ENCODE assay signal across 13 cellular contexts in genomic region chr11:12691473-12691872, GRCh38. TPM values are rescaled to one million over a fixed set of nuclear protein-coding genes. Genes with fewer than 3 reads are reported as not detected.
DNase-seq lines count a peak whose midpoint lies in the region; ATAC-seq and TF ChIP-seq lines count a peak whose summit lies in the region.
"Had no signal": no experiment of that assay in that cellular context is flagged by ENCODE, and none has a peak within 500 bp of the region (broad histone marks: within the 10 kb centered on the region; RNA-seq: fewer than 3 reads in every experiment).

No MANE protein-coding gene starts in this region.

- 62 to 72% methylated on average over 4 of the region's 4 CpGs for whole genome bisulfite sequencing in heart right ventricle, 2 donors
- WGBS in upper lobe of left lung, 2 donors = 65 to 68% methylated on average over 4 of the region's 4 CpGs

- H3K27ac ChIP-seq in heart right ventricle = peak overlapping the region in 8 of 10 donors; percentile 2 to 95 (median 89)
- H3K27ac ChIP-seq in muscle layer of duodenum (ENCODE audit: low read length) = peak overlapping the region; percentile 41
- H3K27ac ChIP-seq in uterus = peak overlapping the region; percentile 88 to 91
- no peak overlapping the region for H3K27ac ChIP-seq in upper lobe of left lung

- intact Hi-C loops in heart right ventricle (cut with DNase I) = loop anchor here in 2 of 10 donors (5.0 to 10.0 kb wide), 2 partner anchors 53 to 126 kb away; no protein-coding TSS in a partner anchor
- intact Hi-C loops in left ventricle myocardium superior (cut with micrococcal nuclease) = loop anchor here (10.0 kb wide), 1 partner anchor 53 kb away; no protein-coding TSS in a partner anchor
- intact Hi-C loops in uterus (cut with DNase I; ENCODE audit: low total_unique reads) = no loop called here

- no peak for TF ChIP-seq EP300 in upper lobe of left lung (IDR thresholded peaks at IDR 0.05)

- H3K4me1 ChIP-seq in heart right ventricle (peaks cover 33 to 98% (median 87%) of the 10 kb centered on the region in 9 donors), muscle layer of duodenum (ENCODE audit: control insufficient read depth in 1 of 2, insufficient read depth in 2 of 2, low read length in 2 of 2) (peaks cover 34 to 40% of the 10 kb centered on the region in 2 donors), uterus (peaks cover 6 to 18% of the 10 kb centered on the region in 2 donors), upper lobe of left lung (peaks cover 39 to 63% (median 59%) of the 10 kb centered on the region in 4 donors)

- DNase-seq in heart right ventricle (no peak), left ventricle myocardium superior (no peak), astrocyte of the spinal cord (ENCODE audit: low read depth, low spot score) (peak; percentile 52), uterus (no peak), AG08395 (ENCODE audit: low spot score) (no peak), upper lobe of left lung (no peak)
- DNase-seq: body of pancreas; effector memory CD4-positive, alpha-beta T cell; NCI-H226; OCI-M1; T-helper 2 cell had no signal

- H3K9me3 ChIP-seq in heart right ventricle (no peaks in the 10 kb centered on the region), muscle layer of duodenum (ENCODE audit: control insufficient read depth in 1 of 2, low read length in 2 of 2) (no peaks in the 10 kb centered on the region), uterus (no peaks in the 10 kb centered on the region), upper lobe of left lung (no peaks in the 10 kb centered on the region)
- H3K9me3 ChIP-seq: body of pancreas had no signal

- in situ Hi-C loops in astrocyte of the spinal cord (cut with HindIII; ENCODE audit: low sequenced_read_pairs) = loop anchor here (25.0 kb wide), 1 partner anchor 146 kb away; no protein-coding TSS in a partner anchor

- no peak for ATAC-seq in heart right ventricle
- ATAC-seq in left ventricle myocardium superior = no peak
- no peak for ATAC-seq in upper lobe of left lung (ENCODE audit: low FRiP score in 2 of 2)
- no peak for ATAC-seq in GM18505 (IDR thresholded peaks at IDR 0.05; ENCODE audit: unreplicated experiment)
- ATAC-seq: body of pancreas had no signal

- TF ChIP-seq POLR2A in uterus (IDR thresholded peaks at IDR 0.05) = no peak
- no peak for TF ChIP-seq POLR2A in upper lobe of left lung (IDR thresholded peaks at IDR 0.05)
- no peak for TF ChIP-seq POLR2A in GM18505 (IDR thresholded peaks at IDR 0.05; ENCODE audit: borderline replicate concordance, extremely low read depth, insufficient read depth, insufficient read length)

- peaks cover 0 to 38% (median 0%) of the 10 kb centered on the region in 7 donors for H3K27me3 ChIP-seq in heart right ventricle
- peaks cover 6% of the 10 kb centered on the region for H3K27me3 ChIP-seq in muscle layer of duodenum (ENCODE audit: low read depth, low read length)
- no peaks in the 10 kb centered on the region for H3K27me3 ChIP-seq in uterus
- no peaks in the 10 kb centered on the region for H3K27me3 ChIP-seq in upper lobe of left lung
- H3K27me3 ChIP-seq: body of pancreas had no signal

- no peak overlapping the region for H3K4me3 ChIP-seq in heart right ventricle
- no peak overlapping the region for H3K4me3 ChIP-seq in astrocyte of the spinal cord (ENCODE audit: low read depth, low read length)
- no peak overlapping the region for H3K4me3 ChIP-seq in muscle layer of duodenum (ENCODE audit: low read depth in 1 of 2, low read length in 2 of 2)
- H3K4me3 ChIP-seq in uterus = no peak overlapping the region
- no peak overlapping the region for H3K4me3 ChIP-seq in upper lobe of left lung
- H3K4me3 ChIP-seq: body of pancreas had no signal

- H3K36me3 ChIP-seq in heart right ventricle (no peaks in the 10 kb centered on the region), muscle layer of duodenum (ENCODE audit: control insufficient read depth in 1 of 2, insufficient read depth in 2 of 2, low read length in 2 of 2) (no peaks in the 10 kb centered on the region), uterus (no peaks in the 10 kb centered on the region), upper lobe of left lung (no peaks in the 10 kb centered on the region)

- TF ChIP-seq CTCF in heart right ventricle (IDR thresholded peaks at IDR 0.05) = no peak
- TF ChIP-seq CTCF in astrocyte of the spinal cord (IDR thresholded peaks at IDR 0.05; ENCODE audit: low read depth, low read length) = no peak
- TF ChIP-seq CTCF in uterus (IDR thresholded peaks at IDR 0.05) = no peak
- no peak for TF ChIP-seq CTCF in upper lobe of left lung (IDR thresholded peaks at IDR 0.05)

RNA-seq across cellular contexts. Expression of gene TEAD1, which starts 17.3 kb away (rescaled TPM):
- total RNA-seq in heart right ventricle = 100 to 1,000 TPM; 107 to 138 (median 117) TPM
- 10 to 100 TPM; 12.7 to 19.1 TPM for polyA plus RNA-seq in heart right ventricle
- 127 TPM for total RNA-seq in left ventricle myocardium superior
- total RNA-seq in uterus = 100 to 1,000 TPM in 2 of 4 donors, 10 to 100 TPM in 2; 38.8 to 110 (median 75.3) TPM
- total RNA-seq in upper lobe of left lung = 100 to 1,000 TPM in 2 of 6 donors, 10 to 100 TPM in 4; 53.5 to 141 (median 80.2) TPM

Comparison
In these comparisons a context has a peak if more than half of its experiments do, and no peak if none do; other contexts are left out.
1. H3K27ac ChIP-seq: peak in heart right ventricle (8 of 10), muscle layer of duodenum (single experiment) and uterus (2 of 2); none in upper lobe of left lung (0 of 4).